In the genomic region with DNA sequence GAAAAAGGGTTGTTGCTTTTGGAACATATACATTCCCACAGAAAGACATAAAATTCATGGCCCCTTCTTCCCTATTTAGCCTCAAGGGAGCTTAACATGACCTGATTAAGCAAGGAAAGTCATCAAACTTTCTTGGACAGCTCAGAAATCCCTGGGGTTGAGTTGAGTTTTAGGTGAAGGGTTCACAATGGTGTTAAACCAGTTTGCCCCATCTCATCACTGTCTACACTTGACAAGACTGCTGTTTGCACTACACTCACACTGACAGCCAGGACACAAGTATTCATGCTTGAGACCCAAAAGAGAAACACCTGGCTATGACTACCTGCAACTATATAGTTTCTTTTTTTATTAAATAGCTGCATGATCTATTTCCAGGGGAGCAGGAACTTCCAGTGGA, we compare ENCODE assay signal across 16 cellular contexts.
DNase-seq lines count a peak whose midpoint lies in the region; ATAC-seq and TF ChIP-seq lines count a peak whose summit lies in the region.
"Had no signal": no experiment of that assay in that cellular context is flagged by ENCODE, and none has a peak within 500 bp of the region (broad histone marks: within the 10 kb centered on the region; RNA-seq: fewer than 3 reads in every experiment).

No MANE protein-coding gene starts in this region.

- H3K27ac Mint-ChIP-seq in type B pancreatic cell = peak overlapping the region; percentile 70
- H3K27ac Mint-ChIP-seq: B cell; CD4-positive, alpha-beta T cell had no signal

- DNase-seq in NCI-H1417 (lab: John Stamatoyannopoulos, UW) (peak in 2 of 3 experiments; percentile 67 to 77), NCI-H1417 treated with DMSO at 0.1 percent for 48 hours (lab: John Stamatoyannopoulos, UW) (no peak), DMS53 treated with DMSO at 0.1 percent for 48 hours (lab: John Stamatoyannopoulos, UW; ENCODE audit: unreplicated experiment) (peak; percentile 14), NCI-H774 (lab: John Stamatoyannopoulos, UW) (peak; percentile 20), type B pancreatic cell (ENCODE audit: extremely low spot score, unreplicated experiment) (no peak), AG20443 (ENCODE audit: low spot score) (no peak)
- DNase-seq: ACHN; C1 segment of cervical spinal cord; Calu3; CD4-positive, alpha-beta T cell; DMS 273 treated with DMSO at 0.1 percent for 48 hours; GF-D8; GM23248 had no signal

- H3K27me3 Mint-ChIP-seq in type B pancreatic cell = no peaks in the 10 kb centered on the region
- H3K27me3 Mint-ChIP-seq: B cell; CD4-positive, alpha-beta T cell had no signal

- H3K4me3 Mint-ChIP-seq in type B pancreatic cell = no peak overlapping the region
- H3K4me3 Mint-ChIP-seq: B cell; CD4-positive, alpha-beta T cell had no signal

- no peak for ATAC-seq in HG02973 (IDR thresholded peaks at IDR 0.05; ENCODE audit: unreplicated experiment)
- ATAC-seq: K562 had no signal

- no peaks in the 10 kb centered on the region for H3K36me3 Mint-ChIP-seq in type B pancreatic cell

- H3K9me3 Mint-ChIP-seq in type B pancreatic cell = no peaks in the 10 kb centered on the region
- H3K9me3 Mint-ChIP-seq: CD4-positive, alpha-beta T cell had no signal

- H3K4me1 Mint-ChIP-seq in type B pancreatic cell (ENCODE audit: unreplicated experiment) = peaks cover 5% of the 10 kb centered on the region
- H3K4me1 Mint-ChIP-seq: B cell had no signal

- TF ChIP-seq CTCF in type B pancreatic cell (conservative IDR thresholded peaks at IDR 0.05) = no peak

Comparison
In these comparisons a context has a peak if more than half of its experiments do, and no peak if none do; other contexts are left out.
1. DNase-seq: peak in NCI-H1417 (2 of 3), DMS53 treated with DMSO at 0.1 percent for 48 hours (single experiment) and NCI-H774 (single experiment); none in NCI-H1417 treated with DMSO at 0.1 percent for 48 hours (single experiment), type B pancreatic cell (single experiment) and AG20443 (single experiment).